8 cellular contexts compared by ENCODE assay signal in the genomic region with DNA sequence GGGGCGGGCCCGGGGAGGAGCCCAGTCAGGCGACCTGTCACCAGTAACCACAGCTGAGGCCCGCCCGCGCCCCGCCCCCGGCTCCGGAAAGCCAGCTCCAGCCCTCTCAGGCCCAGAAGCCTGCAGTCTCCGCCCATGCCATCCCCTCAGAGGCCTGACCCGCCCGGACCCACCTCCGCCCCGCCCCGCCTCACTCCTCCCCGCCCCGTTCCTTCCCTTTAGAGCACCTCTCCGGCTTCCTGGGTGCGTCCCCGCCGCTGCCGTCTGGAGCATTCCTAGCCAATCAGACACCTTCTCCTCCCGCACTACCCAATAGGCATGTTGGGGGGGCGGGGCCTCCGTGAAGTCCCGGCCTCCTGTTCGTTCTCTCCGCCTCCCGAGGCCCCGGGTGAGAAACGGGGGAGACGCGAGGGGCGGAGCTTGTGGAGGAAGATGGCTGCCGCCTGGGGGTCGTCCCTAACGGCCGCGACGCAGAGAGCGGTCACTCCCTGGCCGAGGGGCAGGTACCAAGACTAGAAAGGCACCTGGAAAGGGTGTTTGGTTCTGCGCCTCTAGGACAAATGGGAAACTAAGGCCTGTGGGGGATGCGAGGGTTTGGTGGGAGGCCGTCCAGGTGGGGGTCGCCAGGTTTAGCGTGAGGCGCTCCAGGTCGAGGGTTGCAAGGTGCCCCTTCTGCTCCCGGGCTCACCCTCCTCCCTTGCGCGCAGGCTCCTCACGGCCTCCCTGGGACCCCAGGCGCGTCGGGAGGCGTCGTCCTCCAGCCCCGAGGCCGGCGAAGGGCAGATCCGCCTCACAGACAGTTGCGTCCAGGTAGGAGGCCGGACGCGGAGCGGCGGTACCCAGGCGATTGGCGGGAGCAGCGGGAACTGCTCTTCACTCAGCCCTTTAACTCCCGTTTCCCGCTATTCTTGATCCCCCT. TPM values are rescaled to one million over a fixed set of nuclear protein-coding genes. Genes with fewer than 3 reads are reported as not detected.
A peak's percentile ranks its signal among the peaks of the same experiment; 100 is the strongest.
DNase-seq lines count a peak whose midpoint lies in the region; ATAC-seq, FAIRE-seq and TF ChIP-seq lines count a peak whose summit lies in the region.

A gene with protein sequence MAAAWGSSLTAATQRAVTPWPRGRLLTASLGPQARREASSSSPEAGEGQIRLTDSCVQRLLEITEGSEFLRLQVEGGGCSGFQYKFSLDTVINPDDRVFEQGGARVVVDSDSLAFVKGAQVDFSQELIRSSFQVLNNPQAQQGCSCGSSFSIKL (plus strand): TSS at position 423 of the 919 bp plus-strand sequence. CDS start 10 bp downstream, at position 433.

- peak; percentile 95 for DNase-seq in GM12891 (ENCODE audit: insufficient read length, low spot score)
- peak; percentile 99 for DNase-seq in NCI-H1436 treated with DMSO at 0.1 percent for 48 hours (lab: John Stamatoyannopoulos, UW)
- peak; percentile 96 to 100 (median 99) for DNase-seq in T-cell
- DNase-seq in heart left ventricle: peak; percentile 100
- peak; percentile 96 to 100 (median 98) for DNase-seq in posterior cingulate gyrus
- peak; percentile 100 for DNase-seq in upper lobe of left lung

- TF ChIP-seq EP300 in upper lobe of left lung (IDR thresholded peaks at IDR 0.05): no peak

- H3K4me1 ChIP-seq in heart left ventricle: peaks cover 0 to 62% (median 40%) of the 10 kb centered on the region in 12 donors
- H3K4me1 ChIP-seq in upper lobe of left lung: peaks cover 10 to 55% (median 28%) of the 10 kb centered on the region in 4 donors

- peaks cover 9% of the 10 kb centered on the region for H3K36me3 Mint-ChIP-seq in T-cell

- peaks cover 34 to 51% (median 34%) of the 10 kb centered on the region in 3 donors for H3K4me1 Mint-ChIP-seq in T-cell

- TF ChIP-seq CTCF in heart left ventricle (IDR thresholded peaks at IDR 0.05) (peak in 2 of 12 donors; percentile 2 to 6), upper lobe of left lung (IDR thresholded peaks at IDR 0.05) (peak in 1 of 6 experiments; percentile 34)

- CTCF ChIA-PET in T-cell (lab: Charles Lee): interaction anchor here in 1 of 2 donors (0.6 kb wide), 1 partner anchor 197 kb away, joined by 3 read pairs; no protein-coding TSS in a partner anchor

- FAIRE-seq in GM12891 (lab: Jason Lieb, UNC): peak; percentile 93

- 0 to 1% (median 1%) methylated on average over 65 to 73 of the region's 73 CpGs for WGBS in adipose tissue, 3 donors
- 0 to 1% (median 0%) methylated on average over 30 to 73 of the region's 73 CpGs for WGBS in heart left ventricle, 4 donors
- 1 to 9% methylated on average over 9 to 53 of the region's 73 CpGs for WGBS in upper lobe of left lung, 2 donors

- H3K4me3 ChIP-seq in heart left ventricle (peak within 1 kb of the TSS; percentile 74 to 97 (median 88)), upper lobe of left lung (peak within 1 kb of the TSS; percentile 74 to 97 (median 86))

- intact Hi-C loops in heart left ventricle (cut with DNase I): loop anchor here in 5 of 10 donors (2.0 to 10.0 kb wide), 4 partner anchors 101 to 131 kb away; a partner anchor contains a TSS
- intact Hi-C loops in posterior cingulate gyrus (cut with DNase I): loop anchor here (5.0 to 10.0 kb wide), 2 partner anchors 131 to 409 kb away; a partner anchor contains a TSS

- no peaks in the 10 kb centered on the region for H3K27me3 ChIP-seq in heart left ventricle
- no peaks in the 10 kb centered on the region for H3K27me3 ChIP-seq in upper lobe of left lung

- H3K36me3 ChIP-seq in heart left ventricle (peaks cover 0 to 25% (median 16%) of the 10 kb centered on the region in 9 donors), upper lobe of left lung (no peaks in the 10 kb centered on the region)

- TF ChIP-seq POLR2A in GM12891 (IDR thresholded peaks at IDR 0.05; ENCODE audit: low read depth, low read length) (peak; percentile 71), heart left ventricle (IDR thresholded peaks at IDR 0.05) (peak in 1 of 2 donors; percentile 55), upper lobe of left lung (IDR thresholded peaks at IDR 0.05) (no peak)

- no peaks in the 10 kb centered on the region for H3K27me3 Mint-ChIP-seq in T-cell

- ATAC-seq in HG02840 (IDR thresholded peaks at IDR 0.05; ENCODE audit: low FRiP score, unreplicated experiment) (peak; percentile 91), T-cell (replicated peaks in 1 of 4) (peak; percentile 92 to 93 (median 92)), heart left ventricle (peak; percentile 95 to 98 (median 98)), upper lobe of left lung (ENCODE audit: low FRiP score in 2 of 2) (peak; percentile 96 to 99)

- H3K4me3 Mint-ChIP-seq in T-cell: no peak within 1 kb of the TSS

- H3K9me3 Mint-ChIP-seq in T-cell: no peaks in the 10 kb centered on the region

- POLR2A ChIA-PET in T-cell (lab: Charles Lee): interaction anchor here in 1 of 2 donors (1.0 kb wide), 1 partner anchor 270 kb away, joined by 3 read pairs; a partner anchor contains a TSS

- H3K27ac ChIP-seq in adipose tissue (ENCODE audit: low read depth, low read length) (peak within 1 kb of the TSS; percentile 78), heart left ventricle (peak within 1 kb of the TSS; percentile 82 to 98 (median 92)), upper lobe of left lung (peak within 1 kb of the TSS; percentile 93 to 99 (median 94))

- H3K9me3 ChIP-seq in heart left ventricle (no peaks in the 10 kb centered on the region), upper lobe of left lung (no peaks in the 10 kb centered on the region)

- peak within 1 kb of the TSS; percentile 92 for H3K27ac Mint-ChIP-seq in T-cell

TF ChIP-seq in GM12891, 5 proteins besides CTCF, POLR2A, EP300 and RAD21:
- TF ChIP-seq SPI1 (IDR thresholded peaks at IDR 0.05; ENCODE audit: low read depth, low read length): no peak
- TF ChIP-seq TAF1 (IDR thresholded peaks at IDR 0.05; ENCODE audit: low read depth, low read length): peak; percentile 74
- peak; percentile 58 for TF ChIP-seq POLR2AphosphoS5 (IDR thresholded peaks at IDR 0.05; ENCODE audit: low read depth, low read length)
- no peak for TF ChIP-seq PAX5 (IDR thresholded peaks at IDR 0.05; ENCODE audit: insufficient read depth, low read length, severe bottlenecking)
- TF ChIP-seq POU2F2 (IDR thresholded peaks at IDR 0.05; ENCODE audit: low read depth, low read length): no peak

RNA-seq across cellular contexts. Expression of the gene that starts here (rescaled TPM):
- polyA plus RNA-seq in GM12891 (2012; ENCODE audit: low read depth, missing spikeins): 27.8 TPM
- total RNA-seq in T-cell: 10 to 100 TPM; 21.3 to 42.6 (median 34.1) TPM
- polyA plus RNA-seq in adipose tissue: 10 to 100 TPM; 13.0 to 18.5 (median 13.0) TPM
- 10 to 100 TPM; 10.8 to 45.8 (median 36.2) TPM for total RNA-seq in heart left ventricle
- 10 to 100 TPM; 31.2 to 32.3 TPM for polyA plus RNA-seq in heart left ventricle
- total RNA-seq in upper lobe of left lung: 10 to 100 TPM; 11.8 to 29.0 (median 22.6) TPM

Comparison
In these comparisons a context has a peak if more than half of its experiments do, and no peak if none do; other contexts are left out.
1. Peak in every context shown above with its lines: DNase-seq, ATAC-seq, H3K4me3 ChIP-seq and H3K27ac ChIP-seq.